1 cellular context compared by ENCODE assay signal in genomic region chr4:150581611-150582010, GRCh38.
TF ChIP-seq lines count a peak whose summit lies in the region.

No MANE protein-coding gene starts in this region.

TF ChIP-seq in SK-N-SH, 30 proteins besides CTCF, POLR2A, EP300 and RAD21 (continued from another document):
- TF ChIP-seq, protein P1, sequence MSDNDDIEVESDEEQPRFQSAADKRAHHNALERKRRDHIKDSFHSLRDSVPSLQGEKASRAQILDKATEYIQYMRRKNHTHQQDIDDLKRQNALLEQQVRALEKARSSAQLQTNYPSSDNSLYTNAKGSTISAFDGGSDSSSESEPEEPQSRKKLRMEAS (IDR thresholded peaks at IDR 0.05; ENCODE audit: low read depth): peak; percentile 43; the same call in 1 of the 2 replicates
- TF ChIP-seq NRF1 (IDR thresholded peaks at IDR 0.05; ENCODE audit: low read depth, low read length) (no peak), RCOR1 (IDR thresholded peaks at IDR 0.05; ENCODE audit: low read length) (no peak), FOXJ3 (CRISPR knock-in tag; IDR thresholded peaks at IDR 0.05) (no peak), ELF1 (IDR thresholded peaks at IDR 0.05) (no peak), YY1 (IDR thresholded peaks at IDR 0.05; ENCODE audit: low read depth) (no peak)
TF ChIP-seq in SK-N-SH: peak in this region for 3.
